In the genomic region with DNA sequence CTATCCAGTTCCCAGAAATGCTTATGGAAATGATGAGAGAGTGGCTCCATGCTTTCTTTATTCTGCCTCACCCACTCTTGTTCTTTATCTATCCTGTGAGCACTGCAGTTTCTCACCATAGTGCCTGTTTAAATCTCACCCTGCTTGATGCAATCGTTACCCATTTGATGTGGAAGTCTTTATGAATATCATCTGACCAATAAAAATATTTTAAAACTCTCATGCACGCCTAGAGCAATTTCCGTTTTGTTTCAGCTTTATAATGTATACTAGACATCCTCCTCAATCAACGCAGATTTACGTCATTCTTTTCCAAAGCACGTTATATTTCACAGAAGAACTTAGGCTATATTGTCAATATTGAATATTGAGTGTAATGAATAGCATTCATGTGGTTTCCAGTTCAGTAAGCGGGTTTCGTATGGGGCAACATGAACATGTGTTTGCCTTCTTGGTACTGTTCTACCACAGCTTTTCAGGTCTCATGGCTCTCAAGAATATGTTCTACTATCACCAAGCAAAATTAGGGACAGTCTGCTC, we compare ENCODE assay signal across 32 cellular contexts. TPM values are rescaled to one million over a fixed set of nuclear protein-coding genes. Genes with fewer than 3 reads are reported as not detected.
"Had no signal": no experiment of that assay in that cellular context is flagged by ENCODE, and none has a peak within 500 bp of the region (broad histone marks: within the 10 kb centered on the region; RNA-seq: fewer than 3 reads in every experiment).

No MANE protein-coding gene starts in this region.

- H3K4me2 ChIP-seq: neural progenitor cell, smooth muscle cell had no signal

- H2AFZ ChIP-seq: neural progenitor cell, parathyroid adenoma had no signal

- FAIRE-seq: urothelium cell line had no signal

- H3K9me3 Mint-ChIP-seq: nephron; neural progenitor cell; stimulated activated memory B cell treated with anti-CD40 and anti-IgM and Interleukin-4, amounts not matched to agents 10 μg/mL and 1 μg/mL and 100 μg/mL, for 72 hours; stimulated activated naive CD8-positive, alpha-beta T cell treated with anti-CD3 and anti-CD28 coated beads, Interleukin-15, amount 100 ng/mL, for 72 hours had no signal

- H3K4me3 Mint-ChIP-seq: natural killer cell; nephron; neural progenitor cell; stimulated activated memory B cell treated with anti-CD40 and anti-IgM and Interleukin-4, amounts not matched to agents 10 μg/mL and 1 μg/mL and 100 μg/mL, for 72 hours; stimulated activated naive CD8-positive, alpha-beta T cell treated with anti-CD3 and anti-CD28 coated beads, Interleukin-15, amount 100 ng/mL, for 72 hours had no signal

- H3K27ac Mint-ChIP-seq: natural killer cell; nephron; neural progenitor cell; progenitor cell of endocrine pancreas; stimulated activated memory B cell treated with anti-CD40 and anti-IgM and Interleukin-4, amounts not matched to agents 10 μg/mL and 1 μg/mL and 100 μg/mL, for 72 hours; stimulated activated naive CD8-positive, alpha-beta T cell treated with anti-CD3 and anti-CD28 coated beads, Interleukin-15, amount 100 ng/mL, for 72 hours had no signal

- H3K4me1 ChIP-seq: neural progenitor cell, parathyroid adenoma, psoas muscle, spleen, suprapubic skin, testis, tibial artery, upper lobe of left lung, vagina had no signal

- H3K9me3 ChIP-seq: ovary, psoas muscle, spleen, suprapubic skin, testis, tibial artery, upper lobe of left lung, vagina had no signal

- H3K27me3 Mint-ChIP-seq: progenitor cell of endocrine pancreas; stimulated activated memory B cell treated with anti-CD40 and anti-IgM and Interleukin-4, amounts not matched to agents 10 μg/mL and 1 μg/mL and 100 μg/mL, for 72 hours; stimulated activated naive CD8-positive, alpha-beta T cell treated with anti-CD3 and anti-CD28 coated beads, Interleukin-15, amount 100 ng/mL, for 72 hours had no signal

- H3K4me1 Mint-ChIP-seq: natural killer cell; nephron; stimulated activated memory B cell treated with anti-CD40 and anti-IgM and Interleukin-4, amounts not matched to agents 10 μg/mL and 1 μg/mL and 100 μg/mL, for 72 hours; stimulated activated naive CD8-positive, alpha-beta T cell treated with anti-CD3 and anti-CD28 coated beads, Interleukin-15, amount 100 ng/mL, for 72 hours had no signal

- H3K27ac ChIP-seq: neural progenitor cell, ovary, parathyroid adenoma, psoas muscle, skin epidermis, spleen, suprapubic skin, testis, tibial artery, upper lobe of left lung, vagina had no signal

- H3K9ac ChIP-seq: neural progenitor cell, parathyroid adenoma had no signal

- DNase-seq: natural killer cell; occipital lobe; ovary; posterior cingulate gyrus; psoas muscle; right cardiac atrium; spleen; stimulated activated CD4-positive, alpha-beta T cell treated with anti-CD3 and anti-CD28 coated beads, Interleukin-12 subunit alpha, Interleukin-12 subunit beta, amount 100 ng/mL, for 4 hours; stimulated activated CD4-positive, alpha-beta T cell treated with anti-CD3 and anti-CD28 coated beads, Interleukin-1b, Interleukin-23, amount 100 ng/mL, for 48 hours; stimulated activated CD4-positive, alpha-beta T cell treated with anti-CD3 and anti-CD28 coated beads, Interleukin-4, amount 100 ng/mL, for 1 hour; stimulated activated CD4-positive, alpha-beta T cell treated with anti-CD3 and anti-CD28 coated beads, Interleukin-4, amount 100 ng/mL, for 4 hours; stimulated activated CD8-positive, alpha-beta memory T cell treated with anti-CD3 and anti-CD28 coated beads, Interleukin-4, amount 100 ng/mL, for 48 hours; stimulated activated naive CD4-positive, alpha-beta T cell; stimulated activated naive CD8-positive, alpha-beta T cell treated with anti-CD3 and anti-CD28 coated beads, Interleukin-15, amount 100 ng/mL, for 72 hours; stimulated activated naive CD8-positive, alpha-beta T cell treated with anti-CD3 and anti-CD28 coated beads, Interleukin-15, Interleukin-2, amounts not matched to agents 100 U/mL and 50 U/mL, for 24 hours; substantia nigra; testis; tibial artery; trophoblast cell; upper lobe of left lung had no signal

- H3K27me3 ChIP-seq: neural progenitor cell, ovary, spleen, suprapubic skin, testis, tibial artery, upper lobe of left lung, vagina had no signal

- H3K4me3 ChIP-seq: neural progenitor cell, ovary, psoas muscle, skin epidermis, smooth muscle cell, spleen, suprapubic skin, testis, tibial artery, upper lobe of left lung, vagina had no signal

- H3K36me3 ChIP-seq: neural progenitor cell, ovary, spleen, suprapubic skin, tibial artery, upper lobe of left lung, vagina had no signal

- H3K36me3 Mint-ChIP-seq: natural killer cell; neural progenitor cell; stimulated activated memory B cell treated with anti-CD40 and anti-IgM and Interleukin-4, amounts not matched to agents 10 μg/mL and 1 μg/mL and 100 μg/mL, for 72 hours had no signal

- H3K79me2 ChIP-seq: parathyroid adenoma had no signal

- ATAC-seq: natural killer cell; psoas muscle; right cardiac atrium; sciatic nerve; stimulated activated memory B cell treated with anti-CD40 and anti-IgM and Interleukin-4, amounts not matched to agents 10 μg/mL and 1 μg/mL and 100 μg/mL, for 72 hours; stimulated activated naive CD8-positive, alpha-beta T cell treated with anti-CD3 and anti-CD28 coated beads, Interleukin-15, amount 100 ng/mL, for 72 hours; stimulated activated naive CD8-positive, alpha-beta T cell treated with anti-CD3 and anti-CD28 coated beads, Interleukin-15, Interleukin-2, amounts not matched to agents 100 U/mL and 50 U/mL, for 24 hours had no signal

RNA-seq across cellular contexts. Expression of gene GPM6A, which starts 32.9 kb away (rescaled TPM):
- total RNA-seq: natural killer cell, osteoblast, smooth muscle cell had no signal
- polyA plus RNA-seq: smooth muscle cell had no signal
